In genomic region chr3:113436794-113437193, GRCh38 we compare ENCODE assay signal across 1 cellular context.
TF ChIP-seq lines count a peak whose summit lies in the region.

No MANE protein-coding gene starts in this region.

TF ChIP-seq in WTC11, 78 proteins besides CTCF, POLR2A, EP300 and RAD21 (continued from another document):
- TF ChIP-seq PREB (CRISPR knock-in tag; IDR thresholded peaks at IDR 0.05; ENCODE audit: borderline replicate concordance) (no peak), FOXJ3 (CRISPR knock-in tag; IDR thresholded peaks at IDR 0.05; ENCODE audit: borderline replicate concordance) (no peak)
